8 cellular contexts compared by ENCODE assay signal in genomic region chr11:3859373-3859881, GRCh38. TPM values are rescaled to one million over a fixed set of nuclear protein-coding genes. Genes with fewer than 3 reads are reported as not detected.
A peak's percentile ranks its signal among the peaks of the same experiment; 100 is the strongest.
DNase-seq lines count a peak whose midpoint lies in the region; ATAC-seq and TF ChIP-seq lines count a peak whose summit lies in the region.

No MANE protein-coding gene starts in this region.

- H3K27me3 ChIP-seq in left ventricle myocardium inferior (ENCODE audit: low read depth) (peaks cover 20% of the 10 kb centered on the region), upper lobe of left lung (no peaks in the 10 kb centered on the region), hepatocyte (no peaks in the 10 kb centered on the region)

- no peaks in the 10 kb centered on the region for H3K9me3 ChIP-seq in left ventricle myocardium inferior (replicated peaks)
- no peaks in the 10 kb centered on the region for H3K9me3 ChIP-seq in upper lobe of left lung
- no peaks in the 10 kb centered on the region for H3K9me3 ChIP-seq in hepatocyte (ENCODE audit: low read depth)

- peak overlapping the region; percentile 8 for H3K4me3 ChIP-seq in left ventricle myocardium inferior
- H3K4me3 ChIP-seq in upper lobe of left lung, result peak overlapping the region in 1 of 4 donors; percentile 3
- no peak overlapping the region for H3K4me3 ChIP-seq in hepatocyte

- no peak overlapping the region for H3K4me2 ChIP-seq in hepatocyte

- H2AFZ ChIP-seq in hepatocyte, result no peak overlapping the region

- TF ChIP-seq EP300 in upper lobe of left lung (IDR thresholded peaks at IDR 0.05), result no peak

- 61 to 75% methylated on average over 2 to 4 of the region's 4 CpGs for WGBS in upper lobe of left lung, 2 donors
- WGBS in hepatocyte (ENCODE audit: low lambda C conversion rate, missing lambda C conversion rate), result 81% methylated on average over 4 of the region's 4 CpGs

- intact Hi-C loops in left ventricle myocardium inferior (cut with micrococcal nuclease), result loop anchor here (10.0 kb wide), 1 partner anchor 95 kb away; no protein-coding TSS in a partner anchor

- ATAC-seq in GM18498 (IDR thresholded peaks at IDR 0.05; ENCODE audit: unreplicated experiment) (peak; percentile 33), GM21723 (IDR thresholded peaks at IDR 0.05; ENCODE audit: unreplicated experiment) (peak; percentile 46), upper lobe of left lung (ENCODE audit: low FRiP score in 2 of 2) (no peak)

- peaks cover 86% of the 10 kb centered on the region for H3K79me2 ChIP-seq in hepatocyte

- TF ChIP-seq POLR2A in upper lobe of left lung (IDR thresholded peaks at IDR 0.05), result no peak

- DNase-seq in NOMO-1 treated with DMSO at 0.1 percent for 48 hours (lab: John Stamatoyannopoulos, UW; ENCODE audit: unreplicated experiment) (peak; percentile 18), left ventricle myocardium inferior (peak; percentile 69), upper lobe of left lung (peak in 1 of 2 donors; percentile 56), occipital lobe (lab: John Stamatoyannopoulos, UW) (no peak), SW 1271 (lab: John Stamatoyannopoulos, UW) (no peak), hepatocyte (ENCODE audit: low spot score) (no peak)

- H3K27ac ChIP-seq in left ventricle myocardium inferior (replicated peaks) (peak overlapping the region; percentile 57), upper lobe of left lung (peak overlapping the region in 3 of 4 donors; percentile 9 to 59 (median 13)), hepatocyte (no peak overlapping the region)

- no peak for TF ChIP-seq CTCF in left ventricle myocardium inferior (IDR thresholded peaks at IDR 0.05; ENCODE audit: borderline replicate concordance)
- TF ChIP-seq CTCF in upper lobe of left lung (IDR thresholded peaks at IDR 0.05), result no peak
- TF ChIP-seq CTCF in hepatocyte (IDR thresholded peaks at IDR 0.05; ENCODE audit: poor library complexity), result no peak

- H4K20me1 ChIP-seq in hepatocyte (ENCODE audit: insufficient read depth, poor library complexity, severe bottlenecking), result no peaks in the 10 kb centered on the region

- no peaks in the 10 kb centered on the region for H3K9me2 ChIP-seq in hepatocyte (replicated peaks; ENCODE audit: insufficient read depth)

- no peaks in the 10 kb centered on the region for H3K36me3 ChIP-seq in left ventricle myocardium inferior
- H3K36me3 ChIP-seq in upper lobe of left lung, result no peaks in the 10 kb centered on the region
- H3K36me3 ChIP-seq in hepatocyte (replicated peaks; ENCODE audit: insufficient read depth, low read depth), result no peaks in the 10 kb centered on the region

- peaks cover 84% of the 10 kb centered on the region for H3K4me1 ChIP-seq in left ventricle myocardium inferior
- H3K4me1 ChIP-seq in upper lobe of left lung, result peaks cover 56 to 69% (median 60%) of the 10 kb centered on the region in 4 donors
- peaks cover 16% of the 10 kb centered on the region for H3K4me1 ChIP-seq in hepatocyte (ENCODE audit: insufficient read depth)

RNA-seq across cellular contexts. Expression of gene STIM1, which starts 4.0 kb away (rescaled TPM):
- 32.0 TPM for total RNA-seq in left ventricle myocardium inferior
- 10 to 100 TPM; 39.7 to 81.8 (median 56.5) TPM for total RNA-seq in upper lobe of left lung
- total RNA-seq in occipital lobe, result 12.3 TPM
- 19.6 and 20.1 TPM in 2 replicates for total RNA-seq in hepatocyte
- polyA plus RNA-seq in hepatocyte, result 14.7 and 18.5 TPM in 2 replicates

RNA-seq across cellular contexts. Expression of gene RHOG, which starts 18.7 kb away (rescaled TPM):
- 23.1 TPM for total RNA-seq in left ventricle myocardium inferior
- 100 to 1,000 TPM in 2 of 6 donors, 10 to 100 TPM in 4; 67.0 to 137 (median 85.1) TPM for total RNA-seq in upper lobe of left lung
- 2.0 TPM for total RNA-seq in occipital lobe
- total RNA-seq in hepatocyte, result 18.0 and 18.4 TPM in 2 replicates
- 36.9 and 44.4 TPM in 2 replicates for polyA plus RNA-seq in hepatocyte

RNA-seq across cellular contexts. Expression of gene PGAP2, which starts 51.1 kb away (rescaled TPM):
- 27.8 TPM for total RNA-seq in left ventricle myocardium inferior
- 100 to 1,000 TPM in 1 of 6 donors, 10 to 100 TPM in 5; 19.5 to 106 (median 25.2) TPM for total RNA-seq in upper lobe of left lung
- 9.4 TPM for total RNA-seq in occipital lobe
- total RNA-seq in hepatocyte, result 19.0 and 20.3 TPM in 2 replicates
- 35.5 and 37.6 TPM in 2 replicates for polyA plus RNA-seq in hepatocyte

Comparison
In these comparisons a context has a peak if more than half of its experiments do, and no peak if none do; other contexts are left out.
1. ATAC-seq: peak in GM18498 (single experiment) and GM21723 (single experiment); none in upper lobe of left lung (0 of 2).
2. DNase-seq: peak in NOMO-1 treated with DMSO at 0.1 percent for 48 hours (single experiment) and left ventricle myocardium inferior (single experiment); none in occipital lobe (single experiment), SW 1271 (0 of 2) and hepatocyte (single experiment).